17 cellular contexts compared by ENCODE assay signal in the genomic region with DNA sequence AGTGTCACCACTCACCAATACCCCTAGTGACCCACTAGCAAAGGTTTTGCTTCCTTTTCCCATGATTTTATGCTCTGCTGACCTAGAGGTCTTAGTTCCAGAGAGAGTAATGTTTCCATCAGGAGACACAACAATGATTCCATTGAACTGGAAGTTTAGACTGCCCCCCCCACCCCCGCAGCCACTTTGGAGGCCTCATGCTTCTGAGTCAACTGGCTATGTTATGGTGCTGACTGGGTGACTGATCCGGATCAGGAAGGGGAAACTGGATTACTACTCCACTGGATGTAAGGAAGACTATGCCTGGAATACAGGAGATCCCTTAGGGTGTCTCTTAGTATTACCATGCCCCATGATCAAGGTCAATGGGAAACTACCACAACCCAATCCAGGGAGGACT.
A peak's percentile ranks its signal among the peaks of the same experiment; 100 is the strongest.
DNase-seq lines count a peak whose midpoint lies in the region; ATAC-seq, FAIRE-seq and TF ChIP-seq lines count a peak whose summit lies in the region.
"Had no signal": no experiment of that assay in that cellular context is flagged by ENCODE, and none has a peak within 500 bp of the region (broad histone marks: within the 10 kb centered on the region; RNA-seq: fewer than 3 reads in every experiment).

No MANE protein-coding gene starts in this region.

- TF ChIP-seq CTCF in IMR-90 (conservative IDR thresholded peaks at IDR 0.05; ENCODE audit: low read depth, low read length) (no peak), astrocyte (IDR thresholded peaks at IDR 0.05; ENCODE audit: insufficient read depth, low read depth, low read length) (no peak)

- H2BK120ac ChIP-seq in IMR-90 (ENCODE audit: low read depth, low read length): no peak overlapping the region

- no peak overlapping the region for H3K56ac ChIP-seq in IMR-90 (ENCODE audit: extremely low read depth, insufficient read depth, low read length)

- in situ Hi-C loops in IMR-90 (cut with MboI; ENCODE audit: low sequenced_read_pairs): no loop called here

- H3K4me1 Mint-ChIP-seq in astrocyte (ENCODE audit: low read depth, unreplicated experiment): peaks cover 34% of the 10 kb centered on the region
- H3K4me1 Mint-ChIP-seq: CD4-positive, alpha-beta memory T cell had no signal

- H3K9me3 Mint-ChIP-seq in astrocyte (ENCODE audit: unreplicated experiment): peaks cover 1% of the 10 kb centered on the region

- no peaks in the 10 kb centered on the region for H3K27me3 Mint-ChIP-seq in astrocyte (ENCODE audit: low read depth, unreplicated experiment)
- H3K27me3 Mint-ChIP-seq: CD4-positive, alpha-beta memory T cell had no signal

- H3K18ac ChIP-seq in IMR-90 (ENCODE audit: low read depth, low read length): no peak overlapping the region

- dilution Hi-C loops in IMR-90 (cut with HindIII; ENCODE audit: low sequenced_read_pairs, unreplicated experiment): no loop called here

- no peak overlapping the region for H2BK15ac ChIP-seq in IMR-90 (ENCODE audit: low read depth, low read length)

- no peaks in the 10 kb centered on the region for H3K36me3 Mint-ChIP-seq in astrocyte (ENCODE audit: low read depth, unreplicated experiment)
- H3K36me3 Mint-ChIP-seq: CD4-positive, alpha-beta memory T cell had no signal

- no peak for ATAC-seq in IMR-90 (ENCODE audit: low read depth)
- ATAC-seq in GM18873 (IDR thresholded peaks at IDR 0.05; ENCODE audit: low FRiP score, unreplicated experiment): no peak
- ATAC-seq: A549, GM23338 had no signal

- H3K4me3 ChIP-seq in IMR-90 (ENCODE audit: insufficient read depth, low read depth, low read length) (no peak overlapping the region), astrocyte (ENCODE audit: insufficient read depth, low read depth, low read length) (no peak overlapping the region)
- H3K4me3 ChIP-seq: A549, GM23338 had no signal

- H4K91ac ChIP-seq in IMR-90 (ENCODE audit: insufficient read depth, low read depth, low read length): no peak overlapping the region

- BruUV-seq in IMR-90 (replicated peaks; lab: Mats Ljungman, UMichigan): no TSS peak

- H2BK5ac ChIP-seq in IMR-90 (ENCODE audit: low read depth, low read length, poor library complexity, severe bottlenecking): no peak overlapping the region

- peaks cover 3% of the 10 kb centered on the region; the same call in 1 of the 2 replicates for H3K4me1 ChIP-seq in IMR-90 (ENCODE audit: control insufficient read depth, insufficient read depth, low read length)
- H3K4me1 ChIP-seq in astrocyte (ENCODE audit: insufficient read depth, low read length): peaks cover 19% of the 10 kb centered on the region
- H3K4me1 ChIP-seq: A549, BE2C, Caco-2 had no signal

- H4K8ac ChIP-seq in IMR-90 (ENCODE audit: low read depth in 2 of 2, low read length in 2 of 2): no peak overlapping the region

- H3K9ac ChIP-seq in IMR-90 (ENCODE audit: low read depth, low read length) (no peak overlapping the region), astrocyte (ENCODE audit: low read length) (no peak overlapping the region)

- no peak for FAIRE-seq in astrocyte (lab: Jason Lieb, UNC)
- FAIRE-seq: A549, G401.6, GM12891 had no signal

- peak; percentile 41 for DNase-seq in IMR-90
- DNase-seq in astrocyte (ENCODE audit: low read depth): no peak
- DNase-seq in kidney tubule cell (ENCODE audit: low spot score): peak; percentile 69
- DNase-seq in T1000 (lab: John Stamatoyannopoulos, UW): no peak
- DNase-seq in posterior cingulate gyrus: no peak
- DNase-seq: BE2C; Caco-2; CD4-positive, alpha-beta memory T cell; H7; KBM-7 had no signal

- H2AFZ ChIP-seq in IMR-90 (replicated peaks; ENCODE audit: low read length, poor library complexity): no peak overlapping the region
- no peak overlapping the region for H2AFZ ChIP-seq in astrocyte (ENCODE audit: low read depth, low read length)
- H2AFZ ChIP-seq: GM23338 had no signal

- WGBS in IMR-90 (ENCODE audit: extremely low coverage in 2 of 2, insufficient read length in 1 of 2), 2 experiments: no CpG with 5 or more reads among the region's 2 CpGs

- intact Hi-C loops in IMR-90 (cut with micrococcal nuclease): no loop called here
- intact Hi-C loops in posterior cingulate gyrus (cut with DNase I): no loop called here

- CTCF ChIA-PET in IMR-90 (lab: Yijun Ruan, JAX): no interaction called here

- no peak overlapping the region for H2AK9ac ChIP-seq in IMR-90 (replicated peaks; ENCODE audit: low read depth, low read length, poor library complexity)

- H3K14ac ChIP-seq in IMR-90 (replicated peaks; ENCODE audit: low read depth, low read length): no peak overlapping the region

- no peak for TF ChIP-seq POLR2A in IMR-90 (IDR thresholded peaks at IDR 0.05; ENCODE audit: low read depth, low read length)

- no peak overlapping the region for H3K4me3 Mint-ChIP-seq in astrocyte (ENCODE audit: unreplicated experiment)
- H3K4me3 Mint-ChIP-seq: CD4-positive, alpha-beta memory T cell; GM23338 had no signal

- H3K4ac ChIP-seq in IMR-90 (ENCODE audit: low read depth, low read length): no peak overlapping the region

- no peaks in the 10 kb centered on the region for H3K79me1 ChIP-seq in IMR-90 (ENCODE audit: low read depth in 1 of 2, low read length in 2 of 2)

- no peak overlapping the region for H2AK5ac ChIP-seq in IMR-90 (ENCODE audit: low read depth, low read length)

- H2BK20ac ChIP-seq in IMR-90 (ENCODE audit: low read depth, low read length): no peak overlapping the region

- POLR2A ChIA-PET in IMR-90 (lab: Charles Lee; ENCODE audit: unreplicated experiment): no interaction called here

- no peak overlapping the region for H3K23ac ChIP-seq in IMR-90 (ENCODE audit: low read depth, low read length)

- H3K79me2 ChIP-seq in astrocyte (ENCODE audit: insufficient read depth, low read length): no peaks in the 10 kb centered on the region

- H3K27me3 ChIP-seq in IMR-90 (ENCODE audit: control insufficient read depth, insufficient read depth, low read length) (no peaks in the 10 kb centered on the region), astrocyte (ENCODE audit: insufficient read depth, low read length) (no peaks in the 10 kb centered on the region)
- H3K27me3 ChIP-seq: BE2C had no signal

- H3K36me3 ChIP-seq in IMR-90 (ENCODE audit: control insufficient read depth, insufficient read depth, low read length): no peaks in the 10 kb centered on the region
- H3K36me3 ChIP-seq in astrocyte (ENCODE audit: insufficient read depth, low read length): no peaks in the 10 kb centered on the region
- H3K36me3 ChIP-seq: BE2C had no signal

- H3K9me1 ChIP-seq in IMR-90 (ENCODE audit: insufficient read depth, low read length): 0 out of 2 replicates have a peak, but pooled peaks cover 4% of the 10 kb centered on the region

- H3K9me3 ChIP-seq in IMR-90 (ENCODE audit: control insufficient read depth, insufficient read depth, low read length) (no peaks in the 10 kb centered on the region), astrocyte (ENCODE audit: insufficient read depth, low read depth, low read length) (no peaks in the 10 kb centered on the region)
- H3K9me3 ChIP-seq: A549, BE2C had no signal

- H3K27ac Mint-ChIP-seq in astrocyte (ENCODE audit: unreplicated experiment): no peak overlapping the region
- H3K27ac Mint-ChIP-seq: CD4-positive, alpha-beta memory T cell; GM23338 had no signal

- no peaks in the 10 kb centered on the region for H4K20me1 ChIP-seq in IMR-90 (ENCODE audit: insufficient read depth, low read length)
- H4K20me1 ChIP-seq in astrocyte (ENCODE audit: insufficient read depth, low read length): no peaks in the 10 kb centered on the region

- no peak for TF ChIP-seq RAD21 in IMR-90 (IDR thresholded peaks at IDR 0.05; ENCODE audit: low read length)

- H3K4me2 ChIP-seq in IMR-90 (ENCODE audit: low read depth, low read length): no peak overlapping the region
- H3K4me2 ChIP-seq in astrocyte (ENCODE audit: low read length): peak overlapping the region; percentile 9
- H3K4me2 ChIP-seq: A549, GM23338 had no signal

- no peak overlapping the region for H3K27ac ChIP-seq in IMR-90 (ENCODE audit: insufficient read depth, low read length)
- H3K27ac ChIP-seq in astrocyte (ENCODE audit: low read depth, low read length): no peak overlapping the region
- H3K27ac ChIP-seq: A549, C4-2B, HL-60 had no signal

- no peak overlapping the region for H4K5ac ChIP-seq in IMR-90 (ENCODE audit: low read depth, low read length)

TF ChIP-seq in IMR-90, 13 proteins besides CTCF, POLR2A, EP300 and RAD21:
- TF ChIP-seq BHLHE40 (IDR thresholded peaks at IDR 0.05; ENCODE audit: low read depth, low read length): no peak
- no peak for TF ChIP-seq MXI1 (IDR thresholded peaks at IDR 0.05; ENCODE audit: borderline replicate concordance, low read depth, low read length)
- no peak for TF ChIP-seq FOS (IDR thresholded peaks at IDR 0.05; ENCODE audit: low read depth, low read length)
- no peak for TF ChIP-seq CEBPB (IDR thresholded peaks at IDR 0.05; ENCODE audit: low read depth, low read length)
- TF ChIP-seq NFE2L2 (IDR thresholded peaks at IDR 0.05; ENCODE audit: low read depth, low read length): no peak
- no peak for TF ChIP-seq RFX5 (IDR thresholded peaks at IDR 0.05; ENCODE audit: low read depth, low read length)
- no peak for TF ChIP-seq ELK1 (IDR thresholded peaks at IDR 0.05; ENCODE audit: borderline replicate concordance, low read depth, low read length)
- no peak for TF ChIP-seq MAZ (IDR thresholded peaks at IDR 0.05; ENCODE audit: borderline replicate concordance, low read depth, low read length)

Comparison
In these comparisons a context has a peak if more than half of its experiments do, and no peak if none do; other contexts are left out.
1. DNase-seq: peak in IMR-90 (single experiment) and kidney tubule cell (single experiment); none in astrocyte (single experiment), T1000 (single experiment) and posterior cingulate gyrus (0 of 10).